Comparison of ENCODE assay signal across 1 cellular context in the genomic region with DNA sequence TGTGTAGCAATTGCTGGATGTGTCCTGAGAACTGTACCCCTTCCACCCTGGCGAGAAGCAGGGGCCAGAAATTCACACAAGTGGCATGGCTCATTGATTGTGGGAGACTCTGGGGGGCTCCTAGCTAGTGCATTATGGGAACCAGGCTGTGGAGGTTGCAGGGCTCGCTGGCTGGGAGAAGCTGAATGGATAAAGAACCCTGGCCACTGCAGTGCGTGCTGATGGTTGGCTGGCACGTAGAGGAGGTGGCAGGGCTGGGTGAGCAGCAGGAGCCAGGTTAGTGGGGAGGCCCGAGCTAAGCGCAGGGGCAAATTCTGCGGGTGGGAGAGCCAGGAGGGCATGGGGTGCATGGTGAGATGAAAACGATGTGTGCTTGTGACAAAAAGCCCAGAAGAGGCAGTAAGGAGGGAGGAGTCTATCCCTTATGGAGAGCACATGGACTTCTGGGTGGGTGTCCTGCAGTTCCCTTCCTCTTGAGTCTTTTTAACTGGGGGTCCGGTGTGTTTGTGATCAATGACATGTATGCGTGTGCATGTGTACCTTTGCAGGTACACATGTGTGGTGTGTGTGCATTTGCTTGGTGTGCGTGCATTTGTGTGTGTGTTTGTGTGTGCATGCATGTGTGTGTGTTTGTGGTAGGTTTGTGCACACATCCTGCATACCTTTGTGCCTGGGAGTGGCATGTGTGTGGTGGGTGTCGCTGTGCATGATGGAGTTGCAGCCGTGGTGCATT.
TF ChIP-seq lines count a peak whose summit lies in the region.

No MANE protein-coding gene starts in this region.

TF ChIP-seq in GM23338, 12 proteins besides CTCF, POLR2A, EP300 and RAD21 (continued from another document):
- TF ChIP-seq POLR2AphosphoS5 (IDR thresholded peaks at IDR 0.05; ENCODE audit: low read depth) (no peak), EZH2 (IDR thresholded peaks at IDR 0.05; ENCODE audit: low read depth, unreplicated experiment) (no peak), ZNF114 (CRISPR knock-in tag; IDR thresholded peaks at IDR 0.05) (no peak), CREB1 (CRISPR knock-in tag; IDR thresholded peaks at IDR 0.05; ENCODE audit: low read depth) (no peak), EZH2phosphoT487 (IDR thresholded peaks at IDR 0.05; ENCODE audit: unreplicated experiment) (no peak), ZNF331 (CRISPR knock-in tag; IDR thresholded peaks at IDR 0.05; ENCODE audit: low read depth) (no peak), STAT1 (IDR thresholded peaks at IDR 0.05; ENCODE audit: unreplicated experiment) (no peak)
- TF ChIP-seq, protein P1, sequence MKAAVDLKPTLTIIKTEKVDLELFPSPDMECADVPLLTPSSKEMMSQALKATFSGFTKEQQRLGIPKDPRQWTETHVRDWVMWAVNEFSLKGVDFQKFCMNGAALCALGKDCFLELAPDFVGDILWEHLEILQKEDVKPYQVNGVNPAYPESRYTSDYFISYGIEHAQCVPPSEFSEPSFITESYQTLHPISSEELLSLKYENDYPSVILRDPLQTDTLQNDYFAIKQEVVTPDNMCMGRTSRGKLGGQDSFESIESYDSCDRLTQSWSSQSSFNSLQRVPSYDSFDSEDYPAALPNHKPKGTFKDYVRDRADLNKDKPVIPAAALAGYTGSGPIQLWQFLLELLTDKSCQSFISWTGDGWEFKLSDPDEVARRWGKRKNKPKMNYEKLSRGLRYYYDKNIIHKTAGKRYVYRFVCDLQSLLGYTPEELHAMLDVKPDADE (IDR thresholded peaks at IDR 0.05) = no peak
- TF ChIP-seq, protein P2, sequence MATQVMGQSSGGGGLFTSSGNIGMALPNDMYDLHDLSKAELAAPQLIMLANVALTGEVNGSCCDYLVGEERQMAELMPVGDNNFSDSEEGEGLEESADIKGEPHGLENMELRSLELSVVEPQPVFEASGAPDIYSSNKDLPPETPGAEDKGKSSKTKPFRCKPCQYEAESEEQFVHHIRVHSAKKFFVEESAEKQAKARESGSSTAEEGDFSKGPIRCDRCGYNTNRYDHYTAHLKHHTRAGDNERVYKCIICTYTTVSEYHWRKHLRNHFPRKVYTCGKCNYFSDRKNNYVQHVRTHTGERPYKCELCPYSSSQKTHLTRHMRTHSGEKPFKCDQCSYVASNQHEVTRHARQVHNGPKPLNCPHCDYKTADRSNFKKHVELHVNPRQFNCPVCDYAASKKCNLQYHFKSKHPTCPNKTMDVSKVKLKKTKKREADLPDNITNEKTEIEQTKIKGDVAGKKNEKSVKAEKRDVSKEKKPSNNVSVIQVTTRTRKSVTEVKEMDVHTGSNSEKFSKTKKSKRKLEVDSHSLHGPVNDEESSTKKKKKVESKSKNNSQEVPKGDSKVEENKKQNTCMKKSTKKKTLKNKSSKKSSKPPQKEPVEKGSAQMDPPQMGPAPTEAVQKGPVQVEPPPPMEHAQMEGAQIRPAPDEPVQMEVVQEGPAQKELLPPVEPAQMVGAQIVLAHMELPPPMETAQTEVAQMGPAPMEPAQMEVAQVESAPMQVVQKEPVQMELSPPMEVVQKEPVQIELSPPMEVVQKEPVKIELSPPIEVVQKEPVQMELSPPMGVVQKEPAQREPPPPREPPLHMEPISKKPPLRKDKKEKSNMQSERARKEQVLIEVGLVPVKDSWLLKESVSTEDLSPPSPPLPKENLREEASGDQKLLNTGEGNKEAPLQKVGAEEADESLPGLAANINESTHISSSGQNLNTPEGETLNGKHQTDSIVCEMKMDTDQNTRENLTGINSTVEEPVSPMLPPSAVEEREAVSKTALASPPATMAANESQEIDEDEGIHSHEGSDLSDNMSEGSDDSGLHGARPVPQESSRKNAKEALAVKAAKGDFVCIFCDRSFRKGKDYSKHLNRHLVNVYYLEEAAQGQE (IDR thresholded peaks at IDR 0.05; ENCODE audit: unreplicated experiment) = no peak
- TF ChIP-seq, protein P3, sequence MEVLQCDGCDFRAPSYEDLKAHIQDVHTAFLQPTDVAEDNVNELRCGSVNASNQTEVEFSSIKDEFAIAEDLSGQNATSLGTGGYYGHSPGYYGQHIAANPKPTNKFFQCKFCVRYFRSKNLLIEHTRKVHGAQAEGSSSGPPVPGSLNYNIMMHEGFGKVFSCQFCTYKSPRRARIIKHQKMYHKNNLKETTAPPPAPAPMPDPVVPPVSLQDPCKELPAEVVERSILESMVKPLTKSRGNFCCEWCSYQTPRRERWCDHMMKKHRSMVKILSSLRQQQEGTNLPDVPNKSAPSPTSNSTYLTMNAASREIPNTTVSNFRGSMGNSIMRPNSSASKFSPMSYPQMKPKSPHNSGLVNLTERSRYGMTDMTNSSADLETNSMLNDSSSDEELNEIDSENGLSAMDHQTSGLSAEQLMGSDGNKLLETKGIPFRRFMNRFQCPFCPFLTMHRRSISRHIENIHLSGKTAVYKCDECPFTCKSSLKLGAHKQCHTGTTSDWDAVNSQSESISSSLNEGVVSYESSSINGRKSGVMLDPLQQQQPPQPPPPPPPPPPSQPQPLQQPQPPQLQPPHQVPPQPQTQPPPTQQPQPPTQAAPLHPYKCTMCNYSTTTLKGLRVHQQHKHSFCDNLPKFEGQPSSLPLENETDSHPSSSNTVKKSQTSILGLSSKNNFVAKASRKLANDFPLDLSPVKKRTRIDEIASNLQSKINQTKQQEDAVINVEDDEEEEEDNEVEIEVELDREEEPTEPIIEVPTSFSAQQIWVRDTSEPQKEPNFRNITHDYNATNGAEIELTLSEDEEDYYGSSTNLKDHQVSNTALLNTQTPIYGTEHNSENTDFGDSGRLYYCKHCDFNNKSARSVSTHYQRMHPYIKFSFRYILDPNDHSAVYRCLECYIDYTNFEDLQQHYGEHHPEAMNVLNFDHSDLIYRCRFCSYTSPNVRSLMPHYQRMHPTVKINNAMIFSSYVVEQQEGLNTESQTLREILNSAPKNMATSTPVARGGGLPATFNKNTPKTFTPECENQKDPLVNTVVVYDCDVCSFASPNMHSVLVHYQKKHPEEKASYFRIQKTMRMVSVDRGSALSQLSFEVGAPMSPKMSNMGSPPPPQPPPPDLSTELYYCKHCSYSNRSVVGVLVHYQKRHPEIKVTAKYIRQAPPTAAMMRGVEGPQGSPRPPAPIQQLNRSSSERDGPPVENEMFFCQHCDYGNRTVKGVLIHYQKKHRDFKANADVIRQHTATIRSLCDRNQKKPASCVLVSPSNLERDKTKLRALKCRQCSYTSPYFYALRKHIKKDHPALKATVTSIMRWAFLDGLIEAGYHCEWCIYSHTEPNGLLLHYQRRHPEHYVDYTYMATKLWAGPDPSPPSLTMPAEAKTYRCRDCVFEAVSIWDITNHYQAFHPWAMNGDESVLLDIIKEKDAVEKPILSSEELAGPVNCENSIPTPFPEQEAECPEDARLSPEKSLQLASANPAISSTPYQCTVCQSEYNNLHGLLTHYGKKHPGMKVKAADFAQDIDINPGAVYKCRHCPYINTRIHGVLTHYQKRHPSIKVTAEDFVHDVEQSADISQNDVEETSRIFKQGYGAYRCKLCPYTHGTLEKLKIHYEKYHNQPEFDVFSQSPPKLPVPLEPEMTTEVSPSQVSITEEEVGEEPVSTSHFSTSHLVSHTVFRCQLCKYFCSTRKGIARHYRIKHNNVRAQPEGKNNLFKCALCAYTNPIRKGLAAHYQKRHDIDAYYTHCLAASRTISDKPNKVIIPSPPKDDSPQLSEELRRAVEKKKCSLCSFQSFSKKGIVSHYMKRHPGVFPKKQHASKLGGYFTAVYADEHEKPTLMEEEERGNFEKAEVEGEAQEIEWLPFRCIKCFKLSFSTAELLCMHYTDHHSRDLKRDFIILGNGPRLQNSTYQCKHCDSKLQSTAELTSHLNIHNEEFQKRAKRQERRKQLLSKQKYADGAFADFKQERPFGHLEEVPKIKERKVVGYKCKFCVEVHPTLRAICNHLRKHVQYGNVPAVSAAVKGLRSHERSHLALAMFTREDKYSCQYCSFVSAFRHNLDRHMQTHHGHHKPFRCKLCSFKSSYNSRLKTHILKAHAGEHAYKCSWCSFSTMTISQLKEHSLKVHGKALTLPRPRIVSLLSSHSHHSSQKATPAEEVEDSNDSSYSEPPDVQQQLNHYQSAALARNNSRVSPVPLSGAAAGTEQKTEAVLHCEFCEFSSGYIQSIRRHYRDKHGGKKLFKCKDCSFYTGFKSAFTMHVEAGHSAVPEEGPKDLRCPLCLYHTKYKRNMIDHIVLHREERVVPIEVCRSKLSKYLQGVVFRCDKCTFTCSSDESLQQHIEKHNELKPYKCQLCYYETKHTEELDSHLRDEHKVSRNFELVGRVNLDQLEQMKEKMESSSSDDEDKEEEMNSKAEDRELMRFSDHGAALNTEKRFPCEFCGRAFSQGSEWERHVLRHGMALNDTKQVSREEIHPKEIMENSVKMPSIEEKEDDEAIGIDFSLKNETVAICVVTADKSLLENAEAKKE (CRISPR knock-in tag; IDR thresholded peaks at IDR 0.05) = no peak
